In genomic region chr7:100825215-100825671, GRCh38 we compare ENCODE assay signal across 10 cellular contexts. TPM values are rescaled to one million over a fixed set of nuclear protein-coding genes. Genes with fewer than 3 reads are reported as not detected.
DNase-seq lines count a peak whose midpoint lies in the region; ATAC-seq, FAIRE-seq and TF ChIP-seq lines count a peak whose summit lies in the region.
"Had no signal": no experiment of that assay in that cellular context is flagged by ENCODE, and none has a peak within 500 bp of the region (broad histone marks: within the 10 kb centered on the region; RNA-seq: fewer than 3 reads in every experiment).

No MANE protein-coding gene starts in this region.

- DNase-seq in endothelial cell of umbilical vein (ENCODE audit: low read depth, low spot score) (peak; percentile 62), lower lobe of right lung (no peak), type B pancreatic cell (ENCODE audit: extremely low spot score, unreplicated experiment) (no peak), anterior cingulate cortex (lab: John Stamatoyannopoulos, UW) (no peak), COLO829 (ENCODE audit: low spot score) (no peak), NCI-H510A treated with DMSO at 0.1 percent for 48 hours (lab: John Stamatoyannopoulos, UW) (no peak)
- DNase-seq: activated CD8-positive, alpha-beta memory T cell treated with anti-CD3 and anti-CD28 coated beads, Interleukin-2, amount 10 ng/mL, durations not matched to agents 7 days and 5 days had no signal

- no peaks in the 10 kb centered on the region for H3K9me3 ChIP-seq in HUES64 (ENCODE audit: insufficient read depth, low read depth, low read length)
- no peaks in the 10 kb centered on the region for H3K9me3 ChIP-seq in endothelial cell of umbilical vein (replicated peaks; ENCODE audit: control insufficient read depth, insufficient read depth, low read length)
- no peaks in the 10 kb centered on the region for H3K9me3 ChIP-seq in lower lobe of right lung

- peak overlapping the region; percentile 89 for H3K4me2 ChIP-seq in endothelial cell of umbilical vein (ENCODE audit: insufficient read depth, low read length)

- no peaks in the 10 kb centered on the region for H4K20me1 ChIP-seq in endothelial cell of umbilical vein (replicated peaks; ENCODE audit: control insufficient read depth, extremely low read depth, insufficient read depth, low read length)

- TF ChIP-seq CTCF in endothelial cell of umbilical vein (IDR thresholded peaks at IDR 0.05; ENCODE audit: extremely low read depth in 1 of 2, insufficient read depth in 1 of 2, low read depth in 1 of 2, low read length in 2 of 2): no peak
- no peak for TF ChIP-seq CTCF in lower lobe of right lung (IDR thresholded peaks at IDR 0.05)
- no peak for TF ChIP-seq CTCF in type B pancreatic cell (conservative IDR thresholded peaks at IDR 0.05)

- H3K79me2 ChIP-seq in endothelial cell of umbilical vein (ENCODE audit: control insufficient read depth, insufficient read depth, low read length): peaks cover 60% of the 10 kb centered on the region

- peak overlapping the region; percentile 81 for H3K4me3 ChIP-seq in HUES64 (ENCODE audit: low read length)
- peak overlapping the region; percentile 88 to 92 (median 90) for H3K4me3 ChIP-seq in endothelial cell of umbilical vein (replicated peaks in 1 of 3; ENCODE audit: insufficient read depth in 1 of 3, low read depth in 1 of 3, low read length in 3 of 3)
- peak overlapping the region; percentile 72 for H3K4me3 ChIP-seq in lower lobe of right lung

- CTCF ChIA-PET in endothelial cell of umbilical vein (lab: Charles Lee): interaction anchor here (0.9 to 6.2 kb wide), 4 partner anchors 11 to 120 kb away, joined by 5 to 67 read pairs (median 34); partner anchors contain the start of genes POP7 and SLC12A9

- ATAC-seq in lower lobe of right lung (peak; percentile 9 to 17), GM21526 (IDR thresholded peaks at IDR 0.05; ENCODE audit: low FRiP score, unreplicated experiment) (no peak)
- ATAC-seq: activated CD8-positive, alpha-beta memory T cell treated with anti-CD3 and anti-CD28 coated beads, Interleukin-2, amount 10 ng/mL, durations not matched to agents 7 days and 5 days had no signal

- H3K4me1 Mint-ChIP-seq in type B pancreatic cell (ENCODE audit: unreplicated experiment): peaks cover 17% of the 10 kb centered on the region

- dilution Hi-C loops in endothelial cell of umbilical vein (cut with MboI; ENCODE audit: extremely low pct_ligation_motif_present, low sequenced_read_pairs): loop anchor here (25.0 kb wide), 1 partner anchor 113 kb away; the partner anchor contains the start of genes EPO and POP7

- H3K27me3 ChIP-seq in HUES64 (ENCODE audit: insufficient read depth, low read length): no peaks in the 10 kb centered on the region
- no peaks in the 10 kb centered on the region for H3K27me3 ChIP-seq in endothelial cell of umbilical vein (ENCODE audit: control insufficient read depth in 2 of 2, insufficient read depth in 2 of 2, low read length in 2 of 2)
- H3K27me3 ChIP-seq in lower lobe of right lung (ENCODE audit: low read depth): peaks cover 22% of the 10 kb centered on the region

- H3K27ac ChIP-seq in HUES64 (ENCODE audit: low read depth, low read length) (no peak overlapping the region), endothelial cell of umbilical vein (ENCODE audit: insufficient read depth, low read depth, low read length) (peak overlapping the region; percentile 25), lower lobe of right lung (peak overlapping the region; percentile 80)

- H3K9me1 ChIP-seq in endothelial cell of umbilical vein (replicated peaks; ENCODE audit: control insufficient read depth, extremely low read depth, insufficient read depth, low read length): no peaks in the 10 kb centered on the region

- H3K27ac Mint-ChIP-seq in type B pancreatic cell: peak overlapping the region; percentile 94
- H3K27ac Mint-ChIP-seq: activated CD8-positive, alpha-beta memory T cell treated with anti-CD3 and anti-CD28 coated beads, Interleukin-2, amount 10 ng/mL, durations not matched to agents 7 days and 5 days had no signal

- H2AFZ ChIP-seq in endothelial cell of umbilical vein (ENCODE audit: low read depth, low read length): no peak overlapping the region

- no peaks in the 10 kb centered on the region for H3K27me3 Mint-ChIP-seq in type B pancreatic cell

- no TSS peak for BruUV-seq in endothelial cell of umbilical vein (replicated peaks; lab: Mats Ljungman, UMichigan)

- POLR2A ChIA-PET in endothelial cell of umbilical vein (lab: Charles Lee): no interaction called here

- H3K4me1 ChIP-seq in HUES64 (ENCODE audit: insufficient read depth, low read length): peaks cover 3% of the 10 kb centered on the region; the same call in 1 of the 2 replicates
- H3K4me1 ChIP-seq in endothelial cell of umbilical vein (ENCODE audit: control insufficient read depth, extremely low read depth, insufficient read depth, low read length): peaks cover 23% of the 10 kb centered on the region
- peaks cover 28% of the 10 kb centered on the region for H3K4me1 ChIP-seq in lower lobe of right lung

- H3K9me3 Mint-ChIP-seq in type B pancreatic cell: no peaks in the 10 kb centered on the region

- peak; percentile 98 for FAIRE-seq in endothelial cell of umbilical vein (lab: Jason Lieb, UNC)
- FAIRE-seq: frontal cortex had no signal

- WGBS in HUES64: 26% methylated on average over 16 of the region's 16 CpGs

- H3K36me3 Mint-ChIP-seq in type B pancreatic cell: peaks cover 12% of the 10 kb centered on the region
- H3K36me3 Mint-ChIP-seq: activated CD8-positive, alpha-beta memory T cell treated with anti-CD3 and anti-CD28 coated beads, Interleukin-2, amount 10 ng/mL, durations not matched to agents 7 days and 5 days had no signal

- H3K36me3 ChIP-seq in HUES64 (ENCODE audit: insufficient read depth, low read length): peaks cover 41% of the 10 kb centered on the region
- peaks cover 20 to 30% of the 10 kb centered on the region in 2 experiments for H3K36me3 ChIP-seq in endothelial cell of umbilical vein (ENCODE audit: control insufficient read depth in 2 of 2, extremely low read depth in 1 of 2, insufficient read depth in 2 of 2, low read length in 2 of 2)
- H3K36me3 ChIP-seq in lower lobe of right lung: peaks cover 42% of the 10 kb centered on the region

- TF ChIP-seq POLR2A in endothelial cell of umbilical vein (IDR thresholded peaks at IDR 0.05; ENCODE audit: low read depth, low read length): peak; percentile 76

- peak overlapping the region; percentile 99 for H3K4me3 Mint-ChIP-seq in type B pancreatic cell
- H3K4me3 Mint-ChIP-seq: activated CD8-positive, alpha-beta memory T cell treated with anti-CD3 and anti-CD28 coated beads, Interleukin-2, amount 10 ng/mL, durations not matched to agents 7 days and 5 days had no signal

- intact Hi-C loops in endothelial cell of umbilical vein (cut with micrococcal nuclease): loop anchor here (1.0 kb wide), 1 partner anchor 27 kb away; the partner anchor contains the start of gene SLC12A9
- intact Hi-C loops in lower lobe of right lung (cut with DNase I): no loop called here

- H3K9ac ChIP-seq in HUES64 (ENCODE audit: low read depth, low read length) (peak overlapping the region; percentile 81; the same call in 1 of the 2 replicates), endothelial cell of umbilical vein (replicated peaks; ENCODE audit: extremely low read depth, insufficient read depth, low read length) (peak overlapping the region; percentile 76)

RNA-seq across cellular contexts. Expression of gene EPHB4, which starts 2.1 kb away (rescaled TPM):
- 57.8 TPM for polyA plus RNA-seq in HUES64 (2013, experiment 1 of 2)
- 58.2 TPM for polyA plus RNA-seq in HUES64 (2013, experiment 2 of 2)
- total RNA-seq in endothelial cell of umbilical vein (148 and 193 TPM in 2 replicates), lower lobe of right lung (68.6 TPM), type B pancreatic cell (ENCODE audit: low replicate concordance) (69.3 and 78.4 TPM in 2 replicates)
- 240 and 274 TPM in 2 replicates for polyA plus RNA-seq in endothelial cell of umbilical vein
- 252 and 260 TPM in 2 replicates for polyA plus RNA-seq in endothelial cell of umbilical vein (2011; cell fraction: cytosol; rRNA removed)
- 262 and 267 TPM in 2 replicates for polyA plus RNA-seq in endothelial cell of umbilical vein (2011; cell fraction: nucleus; rRNA removed)
- 170 and 173 TPM in 2 replicates for polyA plus RNA-seq in endothelial cell of umbilical vein (2012)
- polyA minus RNA-seq in endothelial cell of umbilical vein: 243 and 340 TPM in 2 replicates
- 24.2 TPM for polyA minus RNA-seq in endothelial cell of umbilical vein (2011; cell fraction: cytosol; rRNA and poly(A)+ RNA removed)
- 99.7 and 134 TPM in 2 replicates for polyA minus RNA-seq in endothelial cell of umbilical vein (2011; cell fraction: nucleus; rRNA and poly(A)+ RNA removed)

RNA-seq across cellular contexts. Expression of gene SLC12A9, which starts 27.3 kb away (rescaled TPM):
- 19.5 TPM for polyA plus RNA-seq in HUES64 (2013, experiment 1 of 2)
- 15.3 TPM for polyA plus RNA-seq in HUES64 (2013, experiment 2 of 2)
- total RNA-seq in endothelial cell of umbilical vein (30.1 and 35.0 TPM in 2 replicates), lower lobe of right lung (43.6 TPM), type B pancreatic cell (ENCODE audit: low replicate concordance) (31.4 and 37.1 TPM in 2 replicates)
- polyA plus RNA-seq in endothelial cell of umbilical vein: 37.0 and 37.5 TPM in 2 replicates
- 16.4 and 21.1 TPM in 2 replicates for polyA plus RNA-seq in endothelial cell of umbilical vein (2011; cell fraction: cytosol; rRNA removed)
- 62.1 and 65.2 TPM in 2 replicates for polyA plus RNA-seq in endothelial cell of umbilical vein (2011; cell fraction: nucleus; rRNA removed)
- 23.0 and 23.7 TPM in 2 replicates for polyA plus RNA-seq in endothelial cell of umbilical vein (2012)
- 29.1 and 35.8 TPM in 2 replicates for polyA minus RNA-seq in endothelial cell of umbilical vein
- polyA minus RNA-seq in endothelial cell of umbilical vein (2011; cell fraction: cytosol; rRNA and poly(A)+ RNA removed): 4.3 TPM
- 13.5 and 18.8 TPM in 2 replicates for polyA minus RNA-seq in endothelial cell of umbilical vein (2011; cell fraction: nucleus; rRNA and poly(A)+ RNA removed)

RNA-seq across cellular contexts. Expression of gene TRIP6, which starts 41.9 kb away (rescaled TPM):
- 81.6 TPM for polyA plus RNA-seq in HUES64 (2013, experiment 1 of 2)
- 70.0 TPM for polyA plus RNA-seq in HUES64 (2013, experiment 2 of 2)
- total RNA-seq in endothelial cell of umbilical vein: 84.5 and 90.3 TPM in 2 replicates
- 88.6 and 90.3 TPM in 2 replicates for polyA plus RNA-seq in endothelial cell of umbilical vein
- polyA plus RNA-seq in endothelial cell of umbilical vein (2011; cell fraction: cytosol; rRNA removed): 69.4 and 77.1 TPM in 2 replicates
- 65.8 and 79.0 TPM in 2 replicates for polyA plus RNA-seq in endothelial cell of umbilical vein (2011; cell fraction: nucleus; rRNA removed)
- 60.3 and 63.1 TPM in 2 replicates for polyA plus RNA-seq in endothelial cell of umbilical vein (2012)
- polyA minus RNA-seq in endothelial cell of umbilical vein: 40.6 and 47.6 TPM in 2 replicates
- polyA minus RNA-seq in endothelial cell of umbilical vein (2011; cell fraction: cytosol; rRNA and poly(A)+ RNA removed): 36.6 TPM
- polyA minus RNA-seq in endothelial cell of umbilical vein (2011; cell fraction: nucleus; rRNA and poly(A)+ RNA removed): 14.4 and 21.5 TPM in 2 replicates
- 56.5 TPM for total RNA-seq in lower lobe of right lung
- 78.9 and 84.7 TPM in 2 replicates for total RNA-seq in type B pancreatic cell (ENCODE audit: low replicate concordance)

RNA-seq across cellular contexts. Expression of gene SRRT, which starts 49.7 kb away (rescaled TPM):
- polyA plus RNA-seq in HUES64 (2013, experiment 1 of 2): 151 TPM
- polyA plus RNA-seq in HUES64 (2013, experiment 2 of 2): 130 TPM
- total RNA-seq in endothelial cell of umbilical vein (199 and 202 TPM in 2 replicates), lower lobe of right lung (105 TPM), type B pancreatic cell (ENCODE audit: low replicate concordance) (168 and 239 TPM in 2 replicates)
- polyA plus RNA-seq in endothelial cell of umbilical vein: 51.9 and 58.6 TPM in 2 replicates
- 56.1 and 57.3 TPM in 2 replicates for polyA plus RNA-seq in endothelial cell of umbilical vein (2011; cell fraction: cytosol; rRNA removed)
- 334 and 404 TPM in 2 replicates for polyA plus RNA-seq in endothelial cell of umbilical vein (2011; cell fraction: nucleus; rRNA removed)
- 88.7 and 117 TPM in 2 replicates for polyA plus RNA-seq in endothelial cell of umbilical vein (2012)
- 60.4 and 90.5 TPM in 2 replicates for polyA minus RNA-seq in endothelial cell of umbilical vein
- polyA minus RNA-seq in endothelial cell of umbilical vein (2011; cell fraction: cytosol; rRNA and poly(A)+ RNA removed): 52.0 TPM
- polyA minus RNA-seq in endothelial cell of umbilical vein (2011; cell fraction: nucleus; rRNA and poly(A)+ RNA removed): 66.1 and 79.9 TPM in 2 replicates
